Comparison of ENCODE assay signal across 8 cellular contexts in the genomic region with DNA sequence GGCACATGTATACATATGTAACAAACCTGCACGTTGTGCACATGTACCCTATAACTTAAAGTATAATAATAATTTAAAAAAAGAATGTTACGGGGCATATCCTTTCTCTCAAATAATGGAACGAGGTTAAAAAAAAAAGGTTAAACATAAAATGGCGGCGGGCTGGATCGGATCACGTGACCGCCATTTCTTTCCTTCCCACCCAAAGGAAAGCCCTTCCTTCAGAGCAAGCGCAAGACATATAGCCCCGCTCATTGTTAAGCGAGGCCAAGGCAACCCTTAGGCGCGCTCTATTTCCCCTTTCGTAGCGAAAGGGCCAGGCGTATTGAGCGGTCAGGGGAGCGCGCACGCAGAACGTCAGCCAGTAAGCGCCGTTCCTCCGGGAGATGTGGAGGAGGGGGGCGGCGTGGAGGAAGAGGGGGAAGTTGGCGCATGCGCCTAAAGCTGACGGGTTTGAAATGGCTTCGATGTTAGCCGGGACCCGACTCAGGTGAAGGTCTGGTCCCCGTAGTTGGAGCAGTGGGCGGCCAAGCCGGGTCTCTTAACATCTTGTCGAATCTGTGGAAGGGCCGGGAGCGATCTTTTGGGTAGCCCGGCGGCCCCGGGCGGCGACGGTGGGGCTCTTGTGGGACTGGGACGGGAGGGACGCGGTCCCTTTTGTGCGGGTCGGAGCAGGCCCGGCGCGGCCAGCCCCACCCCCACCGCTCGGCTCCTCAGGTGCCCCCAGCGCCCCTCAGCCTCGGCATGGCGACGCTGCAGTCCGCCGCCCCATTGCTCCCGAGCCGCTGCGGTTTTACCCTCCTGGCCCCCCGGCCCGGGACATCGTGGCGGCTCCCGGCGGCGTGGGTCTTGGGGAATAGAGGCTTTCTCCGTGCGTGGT. TPM values are rescaled to one million over a fixed set of nuclear protein-coding genes. Genes with fewer than 3 reads are reported as not detected.
DNase-seq lines count a peak whose midpoint lies in the region; ATAC-seq and TF ChIP-seq lines count a peak whose summit lies in the region.

Gene CCAR1 (plus strand): TSS at position 447 of the 880 bp plus-strand sequence. CDS start 1,266 bp downstream, outside the sequence.

- H3K27ac Mint-ChIP-seq in activated naive CD8-positive, alpha-beta T cell = peak within 1 kb of the TSS; percentile 99

- no peaks in the 10 kb centered on the region for H3K9me3 Mint-ChIP-seq in activated naive CD8-positive, alpha-beta T cell (ENCODE audit: low read depth)

- no peak for TF ChIP-seq CTCF in GM10248 (IDR thresholded peaks at IDR 0.05; ENCODE audit: control extremely low read depth, extremely low read depth, low read depth, missing control alignments)

- H3K4me1 Mint-ChIP-seq in activated naive CD8-positive, alpha-beta T cell (ENCODE audit: low read depth) = peaks cover 19% of the 10 kb centered on the region

- peak within 1 kb of the TSS; percentile 96 for H3K4me3 Mint-ChIP-seq in activated naive CD8-positive, alpha-beta T cell

- no peaks in the 10 kb centered on the region for H3K27me3 Mint-ChIP-seq in activated naive CD8-positive, alpha-beta T cell

- H3K36me3 Mint-ChIP-seq in activated naive CD8-positive, alpha-beta T cell = peaks cover 5% of the 10 kb centered on the region

- peak; percentile 97 for ATAC-seq in HG02623 (IDR thresholded peaks at IDR 0.05; ENCODE audit: unreplicated experiment)

- POLR2A ChIA-PET in GM10248 (lab: Yijun Ruan, JAX) = no interaction called here

- DNase-seq in GM10248 (ENCODE audit: extremely low spot score) (peak; percentile 97), NCI-H1105 (lab: John Stamatoyannopoulos, UW) (peak; percentile 93), SKM-1 treated with dmso at 0.1 percent for 144 hours (lab: John Stamatoyannopoulos, UW; ENCODE audit: unreplicated experiment) (peak; percentile 98), glomerular endothelial cell (ENCODE audit: extremely low read depth, low read depth, low spot score) (peak; percentile 91), occipital lobe (lab: John Stamatoyannopoulos, UW) (peak; percentile 95)

- peak within 1 kb of the TSS; percentile 79 for H3K27ac ChIP-seq in temporal lobe (ENCODE audit: low read depth, low read length)

- CTCF ChIA-PET in GM10248 (lab: Yijun Ruan, JAX) = interaction anchor here (1.5 kb wide), 1 partner anchor 299 kb away, joined by 3 read pairs; no protein-coding TSS in a partner anchor

RNA-seq across cellular contexts. Expression of gene CCAR1, which starts in this region (rescaled TPM):
- total RNA-seq in glomerular endothelial cell (33.2 and 66.8 TPM in 2 replicates), occipital lobe (41.0 TPM), temporal lobe (41.1 TPM)

Comparison
In these comparisons a context has a peak if more than half of its experiments do, and no peak if none do; other contexts are left out.
1. Peak in every context shown above with its lines: DNase-seq, ATAC-seq and H3K27ac ChIP-seq.